ENCODE assay signal across 10 cellular contexts in the genomic region with DNA sequence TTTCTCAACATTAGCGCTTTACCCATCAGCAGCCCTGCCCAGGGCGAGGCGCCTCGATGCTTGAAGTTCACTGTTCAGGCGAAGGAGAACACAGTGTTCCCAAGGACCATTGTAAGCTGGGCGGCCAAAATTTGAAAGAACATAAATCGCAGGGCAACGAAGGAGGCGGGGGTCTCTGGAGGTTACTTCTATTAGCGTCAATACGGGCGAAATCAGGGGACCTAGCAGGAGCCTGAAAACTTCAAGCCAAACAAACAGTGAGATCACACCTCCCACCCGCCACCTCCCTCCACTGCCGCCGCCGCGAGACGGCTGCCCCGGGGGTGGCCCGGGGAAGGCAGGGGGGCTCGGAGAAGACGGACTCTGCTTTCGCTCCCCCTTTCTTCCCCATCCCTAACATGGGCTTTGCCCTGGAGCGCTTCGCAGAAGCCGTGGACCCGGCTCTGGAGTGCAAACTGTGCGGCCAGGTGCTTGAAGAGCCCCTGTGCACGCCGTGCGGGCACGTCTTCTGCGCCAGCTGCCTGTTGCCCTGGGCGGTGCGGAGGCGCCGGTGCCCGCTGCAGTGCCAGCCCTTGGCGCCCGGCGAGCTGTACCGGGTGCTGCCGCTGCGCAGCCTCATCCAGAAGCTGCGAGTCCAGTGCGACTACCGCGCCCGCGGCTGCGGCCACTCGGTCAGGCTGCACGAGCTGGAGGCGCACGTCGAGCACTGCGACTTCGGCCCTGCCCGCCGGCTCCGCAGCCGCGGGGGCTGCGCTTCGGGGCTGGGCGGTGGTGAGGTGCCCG. TPM values are rescaled to one million over a fixed set of nuclear protein-coding genes. Genes with fewer than 3 reads are reported as not detected.
DNase-seq lines count a peak whose midpoint lies in the region; ATAC-seq and TF ChIP-seq lines count a peak whose summit lies in the region.
"Had no signal": no experiment of that assay in that cellular context is flagged by ENCODE, and none has a peak within 500 bp of the region (broad histone marks: within the 10 kb centered on the region; RNA-seq: fewer than 3 reads in every experiment).

A gene (plus strand): TSS at position 263 of the 783 bp plus-strand sequence.

- DNase-seq in NCI-H1092 treated with DMSO at 0.1 percent for 48 hours (lab: John Stamatoyannopoulos, UW), result peak; percentile 6
- DNase-seq in NCI-H1092 (lab: John Stamatoyannopoulos, UW), result no peak
- peak; percentile 46 for DNase-seq in lower lobe of right lung
- peak; percentile 73 for DNase-seq in testis
- DNase-seq in NCI-H2196 treated with DMSO at 0.1 percent for 48 hours (lab: John Stamatoyannopoulos, UW; ENCODE audit: unreplicated experiment), result no peak
- DNase-seq: activated T-cell treated with anti-CD3 and anti-CD28 coated beads, Interleukin-2, amount 50 U/mL, for 24 hours; NCI-H2227 treated with DMSO at 0.1 percent for 48 hours had no signal

- H3K27me3 ChIP-seq in duodenal mucosa (ENCODE audit: control insufficient read depth in 1 of 2, insufficient read depth in 2 of 2, low read length in 2 of 2) (peaks cover 32 to 34% of the 10 kb centered on the region in 2 donors), lower lobe of right lung (ENCODE audit: low read depth) (peaks cover 37% of the 10 kb centered on the region), testis (no peaks in the 10 kb centered on the region)

- intact Hi-C loops in lower lobe of right lung (cut with DNase I) (no loop called here), testis (cut with DNase I; ENCODE audit: low total_unique reads) (no loop called here)

- TF ChIP-seq POLR2A in testis (IDR thresholded peaks at IDR 0.05), result no peak

- ATAC-seq in lower lobe of right lung (peak; percentile 68 to 71), HG03039 (IDR thresholded peaks at IDR 0.05; ENCODE audit: unreplicated experiment) (no peak), GM21381 (IDR thresholded peaks at IDR 0.05; ENCODE audit: unreplicated experiment) (no peak)

- H3K9ac ChIP-seq in duodenal mucosa (ENCODE audit: low read depth in 1 of 2, low read length in 2 of 2), result no peak within 1 kb of the TSS

- H3K4me1 ChIP-seq in duodenal mucosa (ENCODE audit: control insufficient read depth in 1 of 2, insufficient read depth in 2 of 2, low read length in 2 of 2) (no peaks in the 10 kb centered on the region), lower lobe of right lung (peaks cover 22% of the 10 kb centered on the region), testis (peaks cover 7% of the 10 kb centered on the region)

- H3K36me3 ChIP-seq in duodenal mucosa (ENCODE audit: control insufficient read depth in 1 of 2, insufficient read depth in 2 of 2, low read length in 2 of 2), result no peaks in the 10 kb centered on the region
- H3K36me3 ChIP-seq in lower lobe of right lung, result no peaks in the 10 kb centered on the region
- no peaks in the 10 kb centered on the region for H3K36me3 ChIP-seq in testis (ENCODE audit: low read depth, missing control alignments)

- TF ChIP-seq CTCF in lower lobe of right lung (IDR thresholded peaks at IDR 0.05) (no peak), testis (IDR thresholded peaks at IDR 0.05) (no peak)

- H3K4me3 ChIP-seq in duodenal mucosa (ENCODE audit: low read depth in 1 of 2, low read length in 2 of 2), result peak within 1 kb of the TSS; percentile 28 to 37
- peak within 1 kb of the TSS; percentile 43 for H3K4me3 ChIP-seq in lower lobe of right lung
- peak within 1 kb of the TSS; percentile 55 to 76 for H3K4me3 ChIP-seq in testis

- H3K9me3 ChIP-seq in duodenal mucosa (ENCODE audit: control insufficient read depth in 1 of 2, low read length in 2 of 2) (no peaks in the 10 kb centered on the region), lower lobe of right lung (no peaks in the 10 kb centered on the region), testis (no peaks in the 10 kb centered on the region)

- 2 to 3% methylated on average over 24 to 39 of the region's 67 CpGs for WGBS in testis, 2 donors

- no peak within 1 kb of the TSS for H3K27ac ChIP-seq in duodenal mucosa (ENCODE audit: low read depth, low read length)
- H3K27ac ChIP-seq in lower lobe of right lung, result no peak within 1 kb of the TSS
- H3K27ac ChIP-seq in testis, result peak within 1 kb of the TSS; percentile 90 to 91

RNA-seq across cellular contexts. Expression of the gene that starts here (rescaled TPM):
- total RNA-seq in lower lobe of right lung (1.6 TPM), testis (10 to 100 TPM; 11.3 TPM)
- 7.7 TPM for polyA plus RNA-seq in testis (ENCODE audit: insufficient read depth, low read depth, low replicate concordance)

Comparison
In these comparisons a context has a peak if more than half of its experiments do, and no peak if none do; other contexts are left out.
1. DNase-seq: peak in NCI-H1092 treated with DMSO at 0.1 percent for 48 hours (single experiment), lower lobe of right lung (single experiment) and testis (single experiment); none in NCI-H1092 (single experiment) and NCI-H2196 treated with DMSO at 0.1 percent for 48 hours (single experiment).
2. H3K27ac ChIP-seq: peak in testis (2 of 2); none in duodenal mucosa (single experiment) and lower lobe of right lung (single experiment).
3. ATAC-seq: peak in lower lobe of right lung (2 of 2); none in HG03039 (single experiment) and GM21381 (single experiment).
4. Peak in every context shown above with its lines, with median percentiles within 50 percentile points of each other: H3K4me3 ChIP-seq.